ENCODE assay signal across 18 cellular contexts in genomic region chr14:80216818-80217217, GRCh38. TPM values are rescaled to one million over a fixed set of nuclear protein-coding genes. Genes with fewer than 3 reads are reported as not detected.
A peak's percentile ranks its signal among the peaks of the same experiment; 100 is the strongest.
DNase-seq lines count a peak whose midpoint lies in the region; ATAC-seq, FAIRE-seq and TF ChIP-seq lines count a peak whose summit lies in the region.
"Had no signal": no experiment of that assay in that cellular context is flagged by ENCODE, and none has a peak within 500 bp of the region (broad histone marks: within the 10 kb centered on the region; RNA-seq: fewer than 3 reads in every experiment).

No MANE protein-coding gene starts in this region.

- intact Hi-C loops in posterior vena cava (cut with DNase I) = no loop called here

- TF ChIP-seq CTCF in A549 (IDR thresholded peaks at IDR 0.05) (no peak), bronchial epithelial cell (IDR thresholded peaks at IDR 0.05; ENCODE audit: insufficient read depth, low read length, severe bottlenecking) (no peak)

- TF ChIP-seq POLR2A in A549 (IDR thresholded peaks at IDR 0.05; ENCODE audit: low read length) = no peak
- TF ChIP-seq POLR2A in erythroblast (IDR thresholded peaks at IDR 0.05; ENCODE audit: low read length) = no peak

- 94% methylated on average over 3 of the region's 3 CpGs for WGBS in A549 (ENCODE audit: missing lambda C conversion rate)

- POLR2A ChIA-PET in A549 (lab: Yijun Ruan, JAX) = no interaction called here

- DNase-seq in A549 (ENCODE audit: low read depth in 1 of 2, low spot score in 1 of 2) (peak in 1 of 2 experiments; percentile 52), LHCN-M2 (ENCODE audit: low read depth) (peak; percentile 44), bronchial epithelial cell (ENCODE audit: low read depth) (peak; percentile 14), kidney tubule cell (ENCODE audit: low spot score) (peak; percentile 23), erythroblast (lab: John Stamatoyannopoulos, UW) (no peak), posterior vena cava (ENCODE audit: low spot score) (no peak), nucleus accumbens (lab: John Stamatoyannopoulos, UW) (no peak)
- DNase-seq: ACHN; CD4-positive, CD25-positive, alpha-beta regulatory T cell; DMS79 treated with DMSO at 0.1 percent for 48 hours; GOT3; NCI-H2081 treated with DMSO at 0.1 percent for 48 hours; NCI-H345; NCI-H526 treated with DMSO at 0.1 percent for 48 hours; SK-N-SH had no signal

- peak overlapping the region; percentile 71 for H3K4me2 ChIP-seq in A549
- H3K4me2 ChIP-seq: SK-N-SH had no signal

- no peak for TF ChIP-seq EP300 in A549 (IDR thresholded peaks at IDR 0.05)

- CTCF ChIA-PET in A549 (lab: Yijun Ruan, JAX) = interaction anchor here (1.4 kb wide), 1 partner anchor 352 kb away, joined by 3 read pairs; no protein-coding TSS in a partner anchor

- H3K9me3 ChIP-seq in A549 = no peaks in the 10 kb centered on the region
- H3K9me3 ChIP-seq: SK-N-SH had no signal

- H3K27ac ChIP-seq in A549 = peak overlapping the region; percentile 80 to 84

- FAIRE-seq in A549 (lab: Jason Lieb, UNC) (peak; percentile 54), bronchial epithelial cell (lab: Jason Lieb, UNC) (no peak)
- FAIRE-seq: G401.6, GM12891 had no signal

- H3K4me1 ChIP-seq in A549 = peaks cover 52% of the 10 kb centered on the region

- ATAC-seq in A549 = no peak
- no peak for ATAC-seq in HG02973 (IDR thresholded peaks at IDR 0.05; ENCODE audit: unreplicated experiment)

- H3K4me3 ChIP-seq in A549 (no peak overlapping the region), bronchial epithelial cell (ENCODE audit: low read depth, low read length) (no peak overlapping the region)

- no peaks in the 10 kb centered on the region for H3K36me3 ChIP-seq in bronchial epithelial cell (ENCODE audit: control insufficient read depth, insufficient read depth, low read length)

- no peak for TF ChIP-seq RAD21 in A549 (conservative IDR thresholded peaks at IDR 0.05 in 1 of 2, IDR thresholded peaks at IDR 0.05 in 1 of 2)

- no peaks in the 10 kb centered on the region for H3K27me3 ChIP-seq in bronchial epithelial cell (ENCODE audit: control insufficient read depth, insufficient read depth, low read length)

TF ChIP-seq in A549, 52 proteins besides CTCF, POLR2A, EP300 and RAD21:
- no peak for TF ChIP-seq USF2 (IDR thresholded peaks at IDR 0.05)
- TF ChIP-seq MYC (IDR thresholded peaks at IDR 0.05; ENCODE audit: borderline replicate concordance, low read length) = no peak
- TF ChIP-seq FOSL2 (IDR thresholded peaks at IDR 0.05) = no peak
- TF ChIP-seq FOSL2 (CRISPR knock-in tag; IDR thresholded peaks at IDR 0.05) = 0 out of 2 replicates have a peak, but pooled peaks have one; percentile 18
- TF ChIP-seq JUNB (IDR thresholded peaks at IDR 0.05) = no peak
- no peak for TF ChIP-seq NPAS2 (CRISPR knock-in tag; IDR thresholded peaks at IDR 0.05; ENCODE audit: borderline replicate concordance)
- no peak for TF ChIP-seq JUN (IDR thresholded peaks at IDR 0.05)
- TF ChIP-seq ZNF302 (CRISPR knock-in tag; IDR thresholded peaks at IDR 0.05) = no peak
- no peak for TF ChIP-seq ZFP36 (IDR thresholded peaks at IDR 0.05; ENCODE audit: borderline replicate concordance, partially characterized antibody)
- TF ChIP-seq KDM1A (IDR thresholded peaks at IDR 0.05; ENCODE audit: low read depth) = no peak
- TF ChIP-seq PBX3 (IDR thresholded peaks at IDR 0.05) = no peak
- no peak for TF ChIP-seq CBX2 (IDR thresholded peaks at IDR 0.05; ENCODE audit: borderline replicate concordance, low read depth)
- TF ChIP-seq HEYL (CRISPR knock-in tag; IDR thresholded peaks at IDR 0.05) = 0 out of 2 replicates have a peak, but pooled peaks have one; percentile 24
- TF ChIP-seq HOXB13 (CRISPR knock-in tag; IDR thresholded peaks at IDR 0.05; ENCODE audit: low read depth) = peak; percentile 64
- TF ChIP-seq EHF (CRISPR knock-in tag; IDR thresholded peaks at IDR 0.05) = no peak
- peak; percentile 99 for TF ChIP-seq MAFK (IDR thresholded peaks at IDR 0.05; ENCODE audit: partially characterized antibody)
- TF ChIP-seq TP53 (CRISPR knock-in tag; IDR thresholded peaks at IDR 0.05) = no peak
- TF ChIP-seq CHD4 (IDR thresholded peaks at IDR 0.05; ENCODE audit: borderline replicate concordance) = no peak
- TF ChIP-seq ELK1 (IDR thresholded peaks at IDR 0.05; ENCODE audit: low read depth, low read length) = no peak
- TF ChIP-seq NFE2L2 (conservative IDR thresholded peaks at IDR 0.05; ENCODE audit: low read length) = peak; percentile 73
- TF ChIP-seq ESRRA (IDR thresholded peaks at IDR 0.05; ENCODE audit: borderline replicate concordance, low read length) = no peak
- no peak for TF ChIP-seq HMGXB4 (CRISPR knock-in tag; IDR thresholded peaks at IDR 0.05; ENCODE audit: borderline replicate concordance)
- no peak for TF ChIP-seq ZSCAN20 (CRISPR knock-in tag; IDR thresholded peaks at IDR 0.05)

RNA-seq across cellular contexts. Expression of gene DIO2, which starts 5.5 kb away (rescaled TPM):
- polyA plus RNA-seq in A549 (2011; rRNA removed) (24.7 and 35.3 TPM in 2 replicates), A549 (2017; fragmentation: RNase III; extraction: RNeasy Plus Mini Kit Qiagen cat#74134 plus additional on column Dnase treatment) (72.5 to 93.7 TPM (median 87.5 TPM) in 3 replicates)
- 28.3 and 38.5 TPM in 2 replicates for polyA plus RNA-seq in A549 (2012; cell fraction: cytosol; rRNA removed)
- 44.9 and 61.0 TPM in 2 replicates for polyA plus RNA-seq in A549 (2012; cell fraction: nucleus; rRNA removed)
- polyA minus RNA-seq in A549 (2011; rRNA and poly(A)+ RNA removed) = 70.9 and 73.3 TPM in 2 replicates
- total RNA-seq in LHCN-M2 (2014; rRNA removed) (0.38 and 1.3 TPM in 2 replicates), bronchial epithelial cell (0.26 TPM in 1 of 2 replicates, not detected in the other), posterior vena cava (1 to 10 TPM; 4.8 to 6.1 TPM)
- 0.47 TPM for polyA plus RNA-seq in LHCN-M2 (2012)
- total RNA-seq: CD4-positive, CD25-positive, alpha-beta regulatory T cell had no signal
- polyA plus RNA-seq: CD4-positive, CD25-positive, alpha-beta regulatory T cell had no signal

Comparison
In these comparisons a context has a peak if more than half of its experiments do, and no peak if none do; other contexts are left out.
1. DNase-seq: peak in LHCN-M2 (single experiment), bronchial epithelial cell (single experiment) and kidney tubule cell (single experiment); none in erythroblast (0 of 2), posterior vena cava (single experiment) and nucleus accumbens (0 of 56).